ENCODE assay signal across 22 cellular contexts in the genomic region with DNA sequence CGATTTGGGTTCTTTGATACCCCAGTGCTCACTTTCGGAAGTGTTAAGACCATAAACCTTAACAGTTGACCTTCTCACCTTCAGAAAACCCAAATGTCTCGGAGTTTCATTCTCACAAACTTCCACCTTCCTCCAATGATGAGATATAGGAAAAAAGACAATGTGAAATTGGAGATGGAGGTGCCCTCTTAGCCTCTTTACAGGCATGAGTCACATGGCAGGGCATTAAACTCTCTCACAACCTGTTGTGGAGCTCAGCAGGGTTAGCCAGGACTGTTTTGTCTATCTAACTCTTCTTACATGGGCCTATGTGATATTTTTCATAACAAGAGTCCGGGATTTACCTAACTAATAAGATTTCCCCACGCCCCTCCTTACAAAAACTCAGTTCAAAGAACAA. TPM values are rescaled to one million over a fixed set of nuclear protein-coding genes. Genes with fewer than 3 reads are reported as not detected.
DNase-seq lines count a peak whose midpoint lies in the region; ATAC-seq and TF ChIP-seq lines count a peak whose summit lies in the region.
"Had no signal": no experiment of that assay in that cellular context is flagged by ENCODE, and none has a peak within 500 bp of the region (broad histone marks: within the 10 kb centered on the region; RNA-seq: fewer than 3 reads in every experiment).

No MANE protein-coding gene starts in this region.

- 0 out of 2 replicates have a peak overlapping the region, but pooled peaks have one; percentile 61 for H2AFZ ChIP-seq in OCI-LY3 (ENCODE audit: low read depth, low read length)

- H3K4me3 Mint-ChIP-seq in stimulated activated effector memory CD8-positive, alpha-beta T cell treated with anti-CD3 and anti-CD28 coated beads, Interleukin-12 subunit alpha, Interleukin-12 subunit beta, amount 100 ng/mL, for 72 hours, result no peak overlapping the region
- H3K4me3 Mint-ChIP-seq: B cell had no signal

- no peak for TF ChIP-seq CTCF in OCI-LY3 (IDR thresholded peaks at IDR 0.05; ENCODE audit: low read depth, low read length)

- H3K27ac ChIP-seq in OCI-LY3 (ENCODE audit: low read length), result no peak overlapping the region
- H3K27ac ChIP-seq: A549, RWPE1, SJCRH30 had no signal

- H3K9me3 ChIP-seq in OCI-LY3 (ENCODE audit: insufficient read depth, low read length), result no peaks in the 10 kb centered on the region
- H3K9me3 ChIP-seq: A549, HAP-1, SJCRH30 had no signal

- DNase-seq in DMS53 (lab: John Stamatoyannopoulos, UW), result peak; percentile 56
- DNase-seq in left lobe of liver (ENCODE audit: low spot score), result no peak
- no peak for DNase-seq in NCI-H1436 treated with DMSO at 0.1 percent for 48 hours (lab: John Stamatoyannopoulos, UW)
- DNase-seq in stimulated activated effector memory CD8-positive, alpha-beta T cell treated with anti-CD3 and anti-CD28 coated beads, Interleukin-12 subunit alpha, Interleukin-12 subunit beta, amount 100 ng/mL, for 72 hours (ENCODE audit: low spot score in 2 of 2), result no peak
- DNase-seq in activated CD4-positive, alpha-beta T cell treated with anti-CD3 and anti-CD28 coated beads, Interleukin-2, amount 50 U/mL, for 48 hours, result no peak
- DNase-seq: DMS79 treated with DMSO at 0.1 percent for 48 hours, KG1, NCI-H1105, NCI-H2029 treated with DMSO at 0.1 percent for 48 hours, NCI-H2171 treated with DMSO at 0.1 percent for 48 hours, NCI-H524 treated with DMSO at 0.1 percent for 48 hours, SJCRH30 had no signal

- no peak overlapping the region for H3K4me2 ChIP-seq in OCI-LY3 (ENCODE audit: low read length)
- H3K4me2 ChIP-seq: A549 had no signal

- no peak overlapping the region for H3K9ac ChIP-seq in OCI-LY3 (ENCODE audit: low read length)

- H3K4me1 Mint-ChIP-seq in stimulated activated effector memory CD8-positive, alpha-beta T cell treated with anti-CD3 and anti-CD28 coated beads, Interleukin-12 subunit alpha, Interleukin-12 subunit beta, amount 100 ng/mL, for 72 hours, result no peaks in the 10 kb centered on the region
- H3K4me1 Mint-ChIP-seq: B cell had no signal

- no peak overlapping the region for H3K27ac Mint-ChIP-seq in stimulated activated effector memory CD8-positive, alpha-beta T cell treated with anti-CD3 and anti-CD28 coated beads, Interleukin-12 subunit alpha, Interleukin-12 subunit beta, amount 100 ng/mL, for 72 hours
- H3K27ac Mint-ChIP-seq: B cell had no signal

- no peaks in the 10 kb centered on the region for H4K20me1 ChIP-seq in OCI-LY3 (ENCODE audit: insufficient read depth, low read length)

- no peaks in the 10 kb centered on the region for H3K36me3 Mint-ChIP-seq in stimulated activated effector memory CD8-positive, alpha-beta T cell treated with anti-CD3 and anti-CD28 coated beads, Interleukin-12 subunit alpha, Interleukin-12 subunit beta, amount 100 ng/mL, for 72 hours

- ATAC-seq in GM18868 (IDR thresholded peaks at IDR 0.05; ENCODE audit: unreplicated experiment) (peak; percentile 38), left lobe of liver (peak; percentile 17), GM21723 (IDR thresholded peaks at IDR 0.05; ENCODE audit: unreplicated experiment) (no peak)
- ATAC-seq in stimulated activated effector memory CD8-positive, alpha-beta T cell treated with anti-CD3 and anti-CD28 coated beads, Interleukin-12 subunit alpha, Interleukin-12 subunit beta, amount 100 ng/mL, for 72 hours, result no peak
- ATAC-seq: A549 had no signal

- H3K79me2 ChIP-seq in OCI-LY3 (ENCODE audit: low read length), result no peaks in the 10 kb centered on the region

- no peaks in the 10 kb centered on the region for H3K9me3 Mint-ChIP-seq in stimulated activated effector memory CD8-positive, alpha-beta T cell treated with anti-CD3 and anti-CD28 coated beads, Interleukin-12 subunit alpha, Interleukin-12 subunit beta, amount 100 ng/mL, for 72 hours

- H3K36me3 ChIP-seq in OCI-LY3 (replicated peaks; ENCODE audit: low read depth, low read length), result no peaks in the 10 kb centered on the region
- H3K36me3 ChIP-seq: HAP-1, SJCRH30 had no signal

- no peaks in the 10 kb centered on the region for H3K27me3 ChIP-seq in OCI-LY3 (ENCODE audit: low read depth, low read length)
- H3K27me3 ChIP-seq: SJCRH30 had no signal

- no peak overlapping the region for H3K4me3 ChIP-seq in OCI-LY3 (ENCODE audit: low read length)
- H3K4me3 ChIP-seq: A549, HAP-1, SJCRH30 had no signal

- no peaks in the 10 kb centered on the region for H3K4me1 ChIP-seq in OCI-LY3 (ENCODE audit: low read length)
- H3K4me1 ChIP-seq: A549, HAP-1, SJCRH30 had no signal

RNA-seq across cellular contexts. Expression of a gene that starts 10.7 kb away (rescaled TPM):
- total RNA-seq in left lobe of liver, result 25.5 TPM
- total RNA-seq: B cell; G401; HT1080; T-helper 1 cell treated with Interleukin-12 subunit alpha and Interleukin-12 subunit beta and Interleukin-4 antibody, amounts not matched to agents 30 ng/mL and 1 ng/mL, for 36 hours had no signal

Comparison
In these comparisons a context has a peak if more than half of its experiments do, and no peak if none do; other contexts are left out.
1. ATAC-seq: peak in GM18868 (single experiment) and left lobe of liver (single experiment); none in stimulated activated effector memory CD8-positive, alpha-beta T cell treated with anti-CD3 and anti-CD28 coated beads, Interleukin-12 subunit alpha, Interleukin-12 subunit beta, amount 100 ng/mL, for 72 hours (single experiment) and GM21723 (single experiment).